35 cellular contexts compared by ENCODE assay signal in genomic region chr4:114223580-114223979, GRCh38.
"Had no signal": no experiment of that assay in that cellular context is flagged by ENCODE, and none has a peak within 500 bp of the region (broad histone marks: within the 10 kb centered on the region; RNA-seq: fewer than 3 reads in every experiment).

No MANE protein-coding gene starts in this region.

- H3K27ac Mint-ChIP-seq: activated B cell treated with CpG ODN at 0.5 μM for 24 hours; activated CD4-positive, alpha-beta memory T cell treated with anti-CD3 and anti-CD28 coated beads, Interleukin-2, amount 10 ng/mL, durations not matched to agents 7 days and 5 days; activated CD4-positive, alpha-beta T cell treated with anti-CD3 and anti-CD28 coated beads for 36 hours; activated CD4-positive, alpha-beta T cell treated with anti-CD3 and anti-CD28 coated beads, Interleukin-2, amount 10 ng/mL, durations not matched to agents 7 days and 5 days; activated CD8-positive, alpha-beta memory T cell treated with anti-CD3 and anti-CD28 coated beads, Interleukin-2, amount 10 ng/mL, durations not matched to agents 7 days and 5 days; activated CD8-positive, alpha-beta T cell treated with anti-CD3 and anti-CD28 coated beads, Interleukin-2, amount 10 ng/mL, durations not matched to agents 7 days and 5 days; activated naive CD4-positive, alpha-beta T cell treated with anti-CD3 and anti-CD28 coated beads, Interleukin-2, amount 10 ng/mL, durations not matched to agents 7 days and 5 days; activated naive CD4-positive, alpha-beta T cell treated with anti-CD3 and anti-CD28 coated beads, Interleukin-2, amount 50 U/mL, for 24 hours; activated naive CD8-positive, alpha-beta T cell; activated naive CD8-positive, alpha-beta T cell treated with anti-CD3 and anti-CD28 coated beads, Interleukin-2, amount 10 ng/mL, durations not matched to agents 7 days and 5 days; activated naive CD8-positive, alpha-beta T cell treated with anti-CD3 and anti-CD28 coated beads, Interleukin-2, amount 50 U/mL, for 24 hours; activated T-cell treated with anti-CD3 and anti-CD28 coated beads, Interleukin-2, amount 50 U/mL, for 24 hours; activated T-helper 2 cell treated with anti-CD3 and anti-CD28 coated beads, Interferon-gamma antibody, Interleukin-2, Interleukin-4, amounts not matched to agents 10 μg/mL and 5 μg/mL and 100 μg/mL, durations not matched to agents 14 hours and 24 hours and 36 hours; T-cell; T-helper 17 cell; T-helper 2 cell treated with Interferon-gamma antibody and Interleukin-4, amounts not matched to agents 5 μg/mL and 100 μg/mL, for 36 hours had no signal

- H3K4me3 ChIP-seq: ascending aorta, cardiac muscle cell had no signal

- H3K4me1 ChIP-seq: ascending aorta had no signal

- ATAC-seq: activated CD4-positive, alpha-beta T cell treated with anti-CD3 and anti-CD28 coated beads for 36 hours; activated CD8-positive, alpha-beta memory T cell treated with anti-CD3 and anti-CD28 coated beads, Interleukin-2, amount 10 ng/mL, durations not matched to agents 7 days and 5 days; activated CD8-positive, alpha-beta T cell treated with anti-CD3 and anti-CD28 coated beads, Interleukin-2, amount 10 ng/mL, durations not matched to agents 7 days and 5 days; activated naive CD8-positive, alpha-beta T cell treated with anti-CD3 and anti-CD28 coated beads, Interleukin-2, amount 50 U/mL, for 24 hours; T-cell; T-helper 17 cell had no signal

- H3K27me3 ChIP-seq: ascending aorta, cardiac muscle cell had no signal

- H3K4me3 Mint-ChIP-seq: activated B cell treated with CpG ODN at 0.5 μM for 24 hours; activated CD4-positive, alpha-beta memory T cell treated with anti-CD3 and anti-CD28 coated beads, Interleukin-2, amount 10 ng/mL, durations not matched to agents 7 days and 5 days; activated CD4-positive, alpha-beta T cell treated with anti-CD3 and anti-CD28 coated beads for 36 hours; activated CD4-positive, alpha-beta T cell treated with anti-CD3 and anti-CD28 coated beads, Interleukin-2, amount 10 ng/mL, durations not matched to agents 7 days and 5 days; activated CD8-positive, alpha-beta memory T cell treated with anti-CD3 and anti-CD28 coated beads, Interleukin-2, amount 10 ng/mL, durations not matched to agents 7 days and 5 days; activated CD8-positive, alpha-beta T cell treated with anti-CD3 and anti-CD28 coated beads, Interleukin-2, amount 10 ng/mL, durations not matched to agents 7 days and 5 days; activated naive CD4-positive, alpha-beta T cell treated with anti-CD3 and anti-CD28 coated beads, Interleukin-2, amount 10 ng/mL, durations not matched to agents 7 days and 5 days; activated naive CD4-positive, alpha-beta T cell treated with anti-CD3 and anti-CD28 coated beads, Interleukin-2, amount 50 U/mL, for 24 hours; activated naive CD8-positive, alpha-beta T cell; activated naive CD8-positive, alpha-beta T cell treated with anti-CD3 and anti-CD28 coated beads, Interleukin-2, amount 10 ng/mL, durations not matched to agents 7 days and 5 days; activated naive CD8-positive, alpha-beta T cell treated with anti-CD3 and anti-CD28 coated beads, Interleukin-2, amount 50 U/mL, for 24 hours; activated T-cell treated with anti-CD3 and anti-CD28 coated beads, Interleukin-2, amount 50 U/mL, for 24 hours; central memory CD8-positive, alpha-beta T cell; T-cell; T-helper 17 cell; T-helper 2 cell treated with Interferon-gamma antibody and Interleukin-4, amounts not matched to agents 5 μg/mL and 100 μg/mL, for 36 hours had no signal

- H3K4me1 Mint-ChIP-seq: activated B cell treated with CpG ODN at 0.5 μM for 24 hours; activated CD4-positive, alpha-beta memory T cell treated with anti-CD3 and anti-CD28 coated beads, Interleukin-2, amount 10 ng/mL, durations not matched to agents 7 days and 5 days; activated CD4-positive, alpha-beta T cell treated with anti-CD3 and anti-CD28 coated beads for 36 hours; activated CD4-positive, alpha-beta T cell treated with anti-CD3 and anti-CD28 coated beads, Interleukin-2, amount 10 ng/mL, durations not matched to agents 7 days and 5 days; activated CD8-positive, alpha-beta memory T cell treated with anti-CD3 and anti-CD28 coated beads, Interleukin-2, amount 10 ng/mL, durations not matched to agents 7 days and 5 days; activated naive CD4-positive, alpha-beta T cell treated with anti-CD3 and anti-CD28 coated beads, Interleukin-2, amount 10 ng/mL, durations not matched to agents 7 days and 5 days; activated naive CD4-positive, alpha-beta T cell treated with anti-CD3 and anti-CD28 coated beads, Interleukin-2, amount 50 U/mL, for 24 hours; activated naive CD8-positive, alpha-beta T cell treated with anti-CD3 and anti-CD28 coated beads, Interleukin-2, amount 10 ng/mL, durations not matched to agents 7 days and 5 days; activated naive CD8-positive, alpha-beta T cell treated with anti-CD3 and anti-CD28 coated beads, Interleukin-2, amount 50 U/mL, for 24 hours; central memory CD8-positive, alpha-beta T cell; T-cell; T-helper 17 cell had no signal

- H3K27me3 Mint-ChIP-seq: activated B cell treated with CpG ODN at 0.5 μM for 24 hours; activated CD4-positive, alpha-beta memory T cell treated with anti-CD3 and anti-CD28 coated beads, Interleukin-2, amount 10 ng/mL, durations not matched to agents 7 days and 5 days; activated CD4-positive, alpha-beta T cell treated with anti-CD3 and anti-CD28 coated beads for 36 hours; activated CD4-positive, alpha-beta T cell treated with anti-CD3 and anti-CD28 coated beads, Interleukin-2, amount 10 ng/mL, durations not matched to agents 7 days and 5 days; activated CD8-positive, alpha-beta memory T cell treated with anti-CD3 and anti-CD28 coated beads, Interleukin-2, amount 10 ng/mL, durations not matched to agents 7 days and 5 days; activated naive CD4-positive, alpha-beta T cell treated with anti-CD3 and anti-CD28 coated beads, Interleukin-2, amount 10 ng/mL, durations not matched to agents 7 days and 5 days; activated naive CD4-positive, alpha-beta T cell treated with anti-CD3 and anti-CD28 coated beads, Interleukin-2, amount 50 U/mL, for 24 hours; activated naive CD8-positive, alpha-beta T cell; activated naive CD8-positive, alpha-beta T cell treated with anti-CD3 and anti-CD28 coated beads, Interleukin-2, amount 10 ng/mL, durations not matched to agents 7 days and 5 days; activated naive CD8-positive, alpha-beta T cell treated with anti-CD3 and anti-CD28 coated beads, Interleukin-2, amount 50 U/mL, for 24 hours; activated T-cell treated with anti-CD3 and anti-CD28 coated beads, Interleukin-2, amount 50 U/mL, for 24 hours; brain; T-cell; T-helper 17 cell had no signal

- H3K9me3 ChIP-seq: ascending aorta had no signal

- H3K36me3 Mint-ChIP-seq: activated CD8-positive, alpha-beta memory T cell treated with anti-CD3 and anti-CD28 coated beads, Interleukin-2, amount 10 ng/mL, durations not matched to agents 7 days and 5 days; activated naive CD4-positive, alpha-beta T cell treated with anti-CD3 and anti-CD28 coated beads, Interleukin-2, amount 10 ng/mL, durations not matched to agents 7 days and 5 days; activated naive CD4-positive, alpha-beta T cell treated with anti-CD3 and anti-CD28 coated beads, Interleukin-2, amount 50 U/mL, for 24 hours; activated naive CD8-positive, alpha-beta T cell; activated naive CD8-positive, alpha-beta T cell treated with anti-CD3 and anti-CD28 coated beads, Interleukin-2, amount 10 ng/mL, durations not matched to agents 7 days and 5 days; brain; T-cell had no signal

- H3K27ac ChIP-seq: ascending aorta, cardiac muscle cell, VCaP had no signal

- DNase-seq: activated B cell treated with CpG ODN at 0.5 μM for 24 hours; activated CD4-positive, alpha-beta memory T cell treated with anti-CD3 and anti-CD28 coated beads, Interleukin-2, amount 10 ng/mL, durations not matched to agents 7 days and 5 days; activated CD4-positive, alpha-beta T cell treated with anti-CD3 and anti-CD28 coated beads for 1 hour; activated CD4-positive, alpha-beta T cell treated with anti-CD3 and anti-CD28 coated beads for 36 hours; activated CD4-positive, alpha-beta T cell treated with anti-CD3 and anti-CD28 coated beads for 48 hours; activated CD4-positive, alpha-beta T cell treated with anti-CD3 and anti-CD28 coated beads, Interleukin-2, amount 10 ng/mL, durations not matched to agents 7 days and 5 days; activated CD4-positive, alpha-beta T cell treated with anti-CD3 and anti-CD28 coated beads, Interleukin-2, amount 50 U/mL, for 48 hours; activated CD8-positive, alpha-beta memory T cell treated with anti-CD3 and anti-CD28 coated beads for 24 hours; activated CD8-positive, alpha-beta memory T cell treated with anti-CD3 and anti-CD28 coated beads, Interleukin-2, amount 10 ng/mL, durations not matched to agents 7 days and 5 days; activated CD8-positive, alpha-beta memory T cell treated with anti-CD3 and anti-CD28 coated beads, Interleukin-2, amount 50 U/mL, for 48 hours; activated CD8-positive, alpha-beta T cell treated with anti-CD3 and anti-CD28 coated beads, Interleukin-2, amount 10 ng/mL, durations not matched to agents 7 days and 5 days; activated effector memory CD4-positive, alpha-beta T cell treated with Interleukin-2 at 50 U/mL for 16 hours; activated gamma-delta T cell; activated naive CD4-positive, alpha-beta T cell treated with anti-CD3 and anti-CD28 coated beads, Interleukin-2, amount 10 ng/mL, durations not matched to agents 7 days and 5 days; activated naive CD4-positive, alpha-beta T cell treated with Interleukin-2 at 50 U/mL for 16 hours; activated naive CD8-positive, alpha-beta T cell treated with anti-CD3 and anti-CD28 coated beads, Interleukin-2, amount 10 ng/mL, durations not matched to agents 7 days and 5 days; activated naive CD8-positive, alpha-beta T cell treated with anti-CD3 and anti-CD28 coated beads, Interleukin-2, amount 50 U/mL, for 24 hours; activated T-cell treated with anti-CD3 and anti-CD28 coated beads, Interleukin-2, amount 50 U/mL, for 24 hours; activated T-cell treated with anti-CD3 and anti-CD28 coated beads, Interleukin-2, amount 50 U/mL, for 48 hours; amygdala; anterior cingulate cortex; caudate nucleus; cerebellar nuclear complex; T-cell; T-helper 17 cell; T-helper 9 cell had no signal

- H3K36me3 ChIP-seq: ascending aorta, cardiac muscle cell had no signal

- H3K9me3 Mint-ChIP-seq: activated B cell treated with CpG ODN at 0.5 μM for 24 hours; activated CD4-positive, alpha-beta memory T cell treated with anti-CD3 and anti-CD28 coated beads, Interleukin-2, amount 10 ng/mL, durations not matched to agents 7 days and 5 days; activated CD4-positive, alpha-beta T cell treated with anti-CD3 and anti-CD28 coated beads, Interleukin-2, amount 10 ng/mL, durations not matched to agents 7 days and 5 days; activated naive CD4-positive, alpha-beta T cell treated with anti-CD3 and anti-CD28 coated beads, Interleukin-2, amount 10 ng/mL, durations not matched to agents 7 days and 5 days; activated naive CD4-positive, alpha-beta T cell treated with anti-CD3 and anti-CD28 coated beads, Interleukin-2, amount 50 U/mL, for 24 hours; activated naive CD8-positive, alpha-beta T cell treated with anti-CD3 and anti-CD28 coated beads, Interleukin-2, amount 10 ng/mL, durations not matched to agents 7 days and 5 days; activated naive CD8-positive, alpha-beta T cell treated with anti-CD3 and anti-CD28 coated beads, Interleukin-2, amount 50 U/mL, for 24 hours; activated T-cell treated with anti-CD3 and anti-CD28 coated beads, Interleukin-2, amount 50 U/mL, for 24 hours; activated T-helper 2 cell treated with anti-CD3 and anti-CD28 coated beads, Interferon-gamma antibody, Interleukin-2, Interleukin-4, amounts not matched to agents 10 μg/mL and 5 μg/mL and 100 μg/mL, durations not matched to agents 14 hours and 24 hours and 36 hours; central memory CD8-positive, alpha-beta T cell; T-cell; T-helper 2 cell treated with Interferon-gamma antibody and Interleukin-4, amounts not matched to agents 5 μg/mL and 100 μg/mL, for 36 hours had no signal
